ENCODE assay signal across 1 cellular context in genomic region chr16:30082545-30083090, GRCh38.
A peak's percentile ranks its signal among the peaks of the same experiment; 100 is the strongest.
TF ChIP-seq lines count a peak whose summit lies in the region.

No MANE protein-coding gene starts in this region.

TF ChIP-seq in K562, 482 proteins besides CTCF, POLR2A, EP300 and RAD21:
- TF ChIP-seq LARP7 (IDR thresholded peaks at IDR 0.05) = no peak
- no peak for TF ChIP-seq NONO (IDR thresholded peaks at IDR 0.05; ENCODE audit: low read depth in 2 of 2, low read length in 1 of 2)
- peak; percentile 33 for TF ChIP-seq CTCFL (IDR thresholded peaks at IDR 0.05; ENCODE audit: borderline replicate concordance, insufficient read depth, low read depth, low read length, poor library complexity, severe bottlenecking)
- TF ChIP-seq, protein P1, sequence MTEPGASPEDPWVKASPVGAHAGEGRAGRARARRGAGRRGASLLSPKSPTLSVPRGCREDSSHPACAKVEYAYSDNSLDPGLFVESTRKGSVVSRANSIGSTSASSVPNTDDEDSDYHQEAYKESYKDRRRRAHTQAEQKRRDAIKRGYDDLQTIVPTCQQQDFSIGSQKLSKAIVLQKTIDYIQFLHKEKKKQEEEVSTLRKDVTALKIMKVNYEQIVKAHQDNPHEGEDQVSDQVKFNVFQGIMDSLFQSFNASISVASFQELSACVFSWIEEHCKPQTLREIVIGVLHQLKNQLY (CRISPR knock-in tag; conservative IDR thresholded peaks at IDR 0.05) = no peak
- no peak for TF ChIP-seq RNF2 (IDR thresholded peaks at IDR 0.05)
- no peak for TF ChIP-seq ZNF507 (tag; conservative IDR thresholded peaks at IDR 0.05)
- TF ChIP-seq MAFK (IDR thresholded peaks at IDR 0.05; ENCODE audit: low read length) = no peak
- TF ChIP-seq CREB3 (tag; conservative IDR thresholded peaks at IDR 0.05; ENCODE audit: low read depth) = no peak
- no peak for TF ChIP-seq ETV5 (CRISPR knock-in tag; IDR thresholded peaks at IDR 0.05; ENCODE audit: low read depth)
- TF ChIP-seq, protein P2, sequence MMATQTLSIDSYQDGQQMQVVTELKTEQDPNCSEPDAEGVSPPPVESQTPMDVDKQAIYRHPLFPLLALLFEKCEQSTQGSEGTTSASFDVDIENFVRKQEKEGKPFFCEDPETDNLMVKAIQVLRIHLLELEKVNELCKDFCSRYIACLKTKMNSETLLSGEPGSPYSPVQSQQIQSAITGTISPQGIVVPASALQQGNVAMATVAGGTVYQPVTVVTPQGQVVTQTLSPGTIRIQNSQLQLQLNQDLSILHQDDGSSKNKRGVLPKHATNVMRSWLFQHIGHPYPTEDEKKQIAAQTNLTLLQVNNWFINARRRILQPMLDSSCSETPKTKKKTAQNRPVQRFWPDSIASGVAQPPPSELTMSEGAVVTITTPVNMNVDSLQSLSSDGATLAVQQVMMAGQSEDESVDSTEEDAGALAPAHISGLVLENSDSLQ (IDR thresholded peaks at IDR 0.05) = no peak
- TF ChIP-seq RBFOX2 (IDR thresholded peaks at IDR 0.05; ENCODE audit: low read depth, low read length) = peak; percentile 45
- no peak for TF ChIP-seq XRCC3 (IDR thresholded peaks at IDR 0.05)
- no peak for TF ChIP-seq SNAPC5 (CRISPR knock-in tag; IDR thresholded peaks at IDR 0.05)
- TF ChIP-seq ZNF449 (CRISPR knock-in tag; IDR thresholded peaks at IDR 0.05) = no peak
- no peak for TF ChIP-seq PHTF2 (CRISPR knock-in tag; IDR thresholded peaks at IDR 0.05)
- TF ChIP-seq FUS (optimal IDR thresholded peaks at IDR 0.05; ENCODE audit: low read depth, low read length) = no peak
- peak; percentile 35; the same call in 1 of the 2 replicates for TF ChIP-seq POLR2G (IDR thresholded peaks at IDR 0.05; ENCODE audit: low read depth, low read length)
- no peak for TF ChIP-seq MYNN (IDR thresholded peaks at IDR 0.05)
- no peak for TF ChIP-seq MYNN (CRISPR knock-in tag; IDR thresholded peaks at IDR 0.05)
- TF ChIP-seq ZNF143 (CRISPR knock-in tag; IDR thresholded peaks at IDR 0.05) = no peak
- no peak for TF ChIP-seq HNRNPH1 (optimal IDR thresholded peaks at IDR 0.05; ENCODE audit: low read depth, low read length)
- TF ChIP-seq ZNF561 (CRISPR knock-in tag; conservative IDR thresholded peaks at IDR 0.05) = no peak
- TF ChIP-seq, protein P3, sequence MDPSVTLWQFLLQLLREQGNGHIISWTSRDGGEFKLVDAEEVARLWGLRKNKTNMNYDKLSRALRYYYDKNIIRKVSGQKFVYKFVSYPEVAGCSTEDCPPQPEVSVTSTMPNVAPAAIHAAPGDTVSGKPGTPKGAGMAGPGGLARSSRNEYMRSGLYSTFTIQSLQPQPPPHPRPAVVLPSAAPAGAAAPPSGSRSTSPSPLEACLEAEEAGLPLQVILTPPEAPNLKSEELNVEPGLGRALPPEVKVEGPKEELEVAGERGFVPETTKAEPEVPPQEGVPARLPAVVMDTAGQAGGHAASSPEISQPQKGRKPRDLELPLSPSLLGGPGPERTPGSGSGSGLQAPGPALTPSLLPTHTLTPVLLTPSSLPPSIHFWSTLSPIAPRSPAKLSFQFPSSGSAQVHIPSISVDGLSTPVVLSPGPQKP (CRISPR knock-in tag; IDR thresholded peaks at IDR 0.05) = no peak
- peak; percentile 9; the same call in 1 of the 2 replicates for TF ChIP-seq POLR2AphosphoS5 (IDR thresholded peaks at IDR 0.05; ENCODE audit: control insufficient read depth, insufficient read depth, low read depth, low read length)
- TF ChIP-seq HDGF (IDR thresholded peaks at IDR 0.05) = no peak
- TF ChIP-seq, protein P4, sequence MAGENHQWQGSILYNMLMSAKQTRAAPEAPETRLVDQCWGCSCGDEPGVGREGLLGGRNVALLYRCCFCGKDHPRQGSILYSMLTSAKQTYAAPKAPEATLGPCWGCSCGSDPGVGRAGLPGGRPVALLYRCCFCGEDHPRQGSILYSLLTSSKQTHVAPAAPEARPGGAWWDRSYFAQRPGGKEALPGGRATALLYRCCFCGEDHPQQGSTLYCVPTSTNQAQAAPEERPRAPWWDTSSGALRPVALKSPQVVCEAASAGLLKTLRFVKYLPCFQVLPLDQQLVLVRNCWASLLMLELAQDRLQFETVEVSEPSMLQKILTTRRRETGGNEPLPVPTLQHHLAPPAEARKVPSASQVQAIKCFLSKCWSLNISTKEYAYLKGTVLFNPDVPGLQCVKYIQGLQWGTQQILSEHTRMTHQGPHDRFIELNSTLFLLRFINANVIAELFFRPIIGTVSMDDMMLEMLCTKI (IDR thresholded peaks at IDR 0.05; ENCODE audit: partially characterized antibody) = no peak
- TF ChIP-seq FIP1L1 (IDR thresholded peaks at IDR 0.05; ENCODE audit: low read depth, low read length, poor library complexity, severe bottlenecking) = no peak
TF ChIP-seq in K562: peak in this region for 4.
